In genomic region chr15:64286473-64286872, GRCh38 we compare ENCODE assay signal across 16 cellular contexts.
DNase-seq lines count a peak whose midpoint lies in the region; TF ChIP-seq lines count a peak whose summit lies in the region.
"Had no signal": no experiment of that assay in that cellular context is flagged by ENCODE, and none has a peak within 500 bp of the region (broad histone marks: within the 10 kb centered on the region; RNA-seq: fewer than 3 reads in every experiment).

No MANE protein-coding gene starts in this region.

- H4K20me1 ChIP-seq in SK-N-SH (ENCODE audit: insufficient read depth) = peaks cover 54% of the 10 kb centered on the region
- peaks cover 6% of the 10 kb centered on the region for H4K20me1 ChIP-seq in neural progenitor cell (ENCODE audit: low read depth)

- H3K9ac ChIP-seq in SK-N-SH (no peak overlapping the region), neural progenitor cell (no peak overlapping the region)
- H3K9ac ChIP-seq: BLaER1 treated with 17β-estradiol and CSF1 and Interleukin-3, amounts not matched to agents 10 nM and 100 nM had no signal

- H3K4me2 ChIP-seq in SK-N-SH = no peak overlapping the region
- no peak overlapping the region for H3K4me2 ChIP-seq in neural progenitor cell
- H3K4me2 ChIP-seq: BLaER1 treated with 17β-estradiol and CSF1 and Interleukin-3, amounts not matched to agents 10 nM and 100 nM; GM23338 had no signal

- H3F3A ChIP-seq in SK-N-SH (replicated peaks; ENCODE audit: insufficient read depth) (peaks cover 20% of the 10 kb centered on the region), neural progenitor cell (ENCODE audit: low read depth) (peaks cover 5% of the 10 kb centered on the region)

- H3K4me1 Mint-ChIP-seq in neural progenitor cell = peaks cover 6% of the 10 kb centered on the region

- POLR2A ChIA-PET in SK-N-SH (lab: Yijun Ruan, JAX) = no interaction called here

- DNase-seq in NCI-H1436 (lab: John Stamatoyannopoulos, UW) (peak; percentile 43), NCI-H1436 treated with DMSO at 0.1 percent for 48 hours (lab: John Stamatoyannopoulos, UW) (no peak), NCI-H1105 (lab: John Stamatoyannopoulos, UW) (peak; percentile 57), SK-N-SH (peak; percentile 49), neural progenitor cell (ENCODE audit: low spot score) (no peak), occipital lobe (lab: John Stamatoyannopoulos, UW) (no peak)
- DNase-seq in activated CD4-positive, CD25-positive, alpha-beta regulatory T cell (lab: John Stamatoyannopoulos, UW) = no peak
- DNase-seq: CD8-positive, alpha-beta T cell; DMS 273 treated with DMSO at 0.1 percent for 48 hours; DMS53; DND-41; EL; HCEC 1CT had no signal

- H3K4me1 ChIP-seq in SK-N-SH (ENCODE audit: control insufficient read depth in 1 of 2, insufficient read depth in 2 of 2, low read depth in 1 of 2, low read length in 1 of 2) (peaks cover 3 to 12% of the 10 kb centered on the region in 2 experiments; a peak in 3 of 4 replicates), neural progenitor cell (peaks cover 13% of the 10 kb centered on the region)

- H3K27me3 Mint-ChIP-seq in neural progenitor cell (ENCODE audit: insufficient read depth, low read depth) = no peaks in the 10 kb centered on the region

- H3K9me3 Mint-ChIP-seq in neural progenitor cell = no peaks in the 10 kb centered on the region
- H3K9me3 Mint-ChIP-seq: CD8-positive, alpha-beta T cell; GM23338 had no signal

- H3K9me2 ChIP-seq in SK-N-SH = no peaks in the 10 kb centered on the region

- H2AFZ ChIP-seq in SK-N-SH (ENCODE audit: low read depth) (no peak overlapping the region), neural progenitor cell (replicated peaks) (no peak overlapping the region)
- H2AFZ ChIP-seq: GM23338 had no signal

- H3K27ac Mint-ChIP-seq in neural progenitor cell = no peak overlapping the region
- H3K27ac Mint-ChIP-seq: CD8-positive, alpha-beta T cell had no signal

- TF ChIP-seq EP300 in SK-N-SH (IDR thresholded peaks at IDR 0.05; ENCODE audit: borderline replicate concordance in 1 of 2, low read depth in 1 of 2, low read length in 1 of 2) = no peak; a peak in 1 of 4 replicates

- TF ChIP-seq CTCF in SK-N-SH (IDR thresholded peaks at IDR 0.05) (no peak), neural progenitor cell (IDR thresholded peaks at IDR 0.05) (no peak)

- H3K9me3 ChIP-seq in SK-N-SH (no peaks in the 10 kb centered on the region), neural progenitor cell (ENCODE audit: low read depth) (no peaks in the 10 kb centered on the region)

- H3K79me2 ChIP-seq in SK-N-SH (ENCODE audit: insufficient read depth) (peaks cover 96% of the 10 kb centered on the region), neural progenitor cell (ENCODE audit: low read depth) (peaks cover 16% of the 10 kb centered on the region)

- no peak for TF ChIP-seq RAD21 in SK-N-SH (IDR thresholded peaks at IDR 0.05; ENCODE audit: low read length)

- H3K36me3 ChIP-seq in SK-N-SH (replicated peaks in 1 of 2; ENCODE audit: control insufficient read depth in 1 of 2, insufficient read depth in 2 of 2, low read length in 1 of 2) (peaks cover 0 to 11% of the 10 kb centered on the region in 2 experiments), neural progenitor cell (no peaks in the 10 kb centered on the region)

- CTCF ChIA-PET in SK-N-SH (lab: Yijun Ruan, JAX) = interaction anchor here (0.9 to 1.4 kb wide), 2 partner anchors 12 to 21 kb away, joined by 3 read pairs; no protein-coding TSS in a partner anchor

- H3K36me3 Mint-ChIP-seq in neural progenitor cell = no peaks in the 10 kb centered on the region

- no peak overlapping the region for H3K27ac ChIP-seq in SK-N-SH (ENCODE audit: low read depth in 2 of 2, low read length in 1 of 2)
- no peak overlapping the region for H3K27ac ChIP-seq in neural progenitor cell
- H3K27ac ChIP-seq: 22Rv1; BLaER1 treated with 17β-estradiol and CSF1 and Interleukin-3, amounts not matched to agents 10 nM and 100 nM had no signal

- no peak overlapping the region for H3K4me3 Mint-ChIP-seq in neural progenitor cell
- H3K4me3 Mint-ChIP-seq: CD8-positive, alpha-beta T cell; GM23338 had no signal

- no peak overlapping the region for H3K4me3 ChIP-seq in SK-N-SH (ENCODE audit: low read depth in 2 of 2, low read length in 1 of 2)
- no peak overlapping the region for H3K4me3 ChIP-seq in neural progenitor cell
- H3K4me3 ChIP-seq: BLaER1 treated with 17β-estradiol and CSF1 and Interleukin-3, amounts not matched to agents 10 nM and 100 nM; GM23338 had no signal

- no peaks in the 10 kb centered on the region for H3K27me3 ChIP-seq in SK-N-SH (ENCODE audit: insufficient read depth)
- H3K27me3 ChIP-seq in neural progenitor cell = no peaks in the 10 kb centered on the region
- H3K27me3 ChIP-seq: BLaER1 treated with 17β-estradiol and CSF1 and Interleukin-3, amounts not matched to agents 10 nM and 100 nM had no signal

TF ChIP-seq in SK-N-SH, 30 proteins besides CTCF, POLR2A, EP300 and RAD21:
- no peak for TF ChIP-seq TAF1 (IDR thresholded peaks at IDR 0.05; ENCODE audit: borderline replicate concordance, low read depth, low read length)
- no peak for TF ChIP-seq TEAD4 (IDR thresholded peaks at IDR 0.05; ENCODE audit: borderline replicate concordance, insufficient read depth)
- no peak for TF ChIP-seq FOXJ3 (CRISPR knock-in tag; IDR thresholded peaks at IDR 0.05)
- no peak for TF ChIP-seq FOXM1 (IDR thresholded peaks at IDR 0.05; ENCODE audit: low read depth)
- TF ChIP-seq RCOR1 (IDR thresholded peaks at IDR 0.05; ENCODE audit: low read length) = peak; percentile 72; the same call in 1 of the 2 replicates
- TF ChIP-seq GATA2 (CRISPR knock-in tag; IDR thresholded peaks at IDR 0.05) = peak; percentile 25; the same call in 1 of the 2 replicates
TF ChIP-seq in SK-N-SH: peak in this region for 2.

Comparison
In these comparisons a context has a peak if more than half of its experiments do, and no peak if none do; other contexts are left out.
1. DNase-seq: peak in NCI-H1436 (single experiment), NCI-H1105 (single experiment) and SK-N-SH (single experiment); none in NCI-H1436 treated with DMSO at 0.1 percent for 48 hours (single experiment), activated CD4-positive, CD25-positive, alpha-beta regulatory T cell (0 of 4), neural progenitor cell (single experiment) and occipital lobe (single experiment).